ENCODE assay signal across 25 cellular contexts in the genomic region with DNA sequence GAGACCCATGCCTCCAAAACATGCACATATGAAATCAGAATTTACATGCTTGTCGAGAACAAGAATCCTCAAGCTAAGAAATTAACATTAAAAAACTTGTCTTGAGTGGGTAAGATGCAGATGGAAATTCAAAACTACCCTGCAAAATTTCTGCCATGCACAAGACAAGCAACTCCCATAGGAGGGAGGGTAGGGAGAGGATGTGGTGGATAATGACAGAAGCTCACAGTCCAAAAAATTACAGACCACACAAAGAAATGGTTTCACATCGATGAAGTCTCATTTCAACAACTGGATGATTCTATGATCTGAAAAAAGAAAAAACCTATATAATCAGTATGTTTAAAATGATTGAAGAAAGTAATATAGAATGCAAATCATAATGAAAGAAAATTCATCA.
"Had no signal": no experiment of that assay in that cellular context is flagged by ENCODE, and none has a peak within 500 bp of the region (broad histone marks: within the 10 kb centered on the region; RNA-seq: fewer than 3 reads in every experiment).

No MANE protein-coding gene starts in this region.

- H3K4me3 Mint-ChIP-seq: endodermal cell; memory B cell; nephron; neural progenitor cell; stimulated activated memory B cell treated with anti-CD40 and anti-IgM and Interleukin-4, amounts not matched to agents 10 μg/mL and 1 μg/mL and 100 μg/mL, for 72 hours; type B pancreatic cell had no signal

- H3K4me1 Mint-ChIP-seq: endodermal cell; memory B cell; nephron; neural progenitor cell; stimulated activated memory B cell treated with anti-CD40 and anti-IgM and Interleukin-4, amounts not matched to agents 10 μg/mL and 1 μg/mL and 100 μg/mL, for 72 hours had no signal

- H3K9me3 ChIP-seq: gastrocnemius medialis, prostate gland, sigmoid colon, testis, tibial artery had no signal

- H3K27me3 Mint-ChIP-seq: memory B cell; stimulated activated memory B cell treated with anti-CD40 and anti-IgM and Interleukin-4, amounts not matched to agents 10 μg/mL and 1 μg/mL and 100 μg/mL, for 72 hours; type B pancreatic cell had no signal

- H3K36me3 ChIP-seq: gastrocnemius medialis, neural progenitor cell, prostate gland, right atrium auricular region, sigmoid colon, tibial artery had no signal

- ATAC-seq: esophagus mucosa; gastrocnemius medialis; left lobe of liver; stimulated activated memory B cell treated with anti-CD40 and anti-IgM and Interleukin-4, amounts not matched to agents 10 μg/mL and 1 μg/mL and 100 μg/mL, for 72 hours; stimulated activated naive CD8-positive, alpha-beta T cell treated with anti-CD3 and anti-CD28 coated beads, Interleukin-15, Interleukin-2, amounts not matched to agents 100 U/mL and 50 U/mL, for 24 hours had no signal

- DNase-seq: dorsolateral prefrontal cortex; effector CD4-positive, alpha-beta T cell; endodermal cell; foreskin fibroblast; gastrocnemius medialis; head of caudate nucleus; kidney; sigmoid colon; stimulated activated CD4-positive, alpha-beta T cell treated with anti-CD3 and anti-CD28 coated beads, Interleukin-2, amount 100 ng/mL, for 24 hours; stimulated activated CD4-positive, alpha-beta T cell treated with anti-CD3 and anti-CD28 coated beads, Interleukin-4, amount 100 ng/mL, for 24 hours; stimulated activated naive CD8-positive, alpha-beta T cell treated with anti-CD3 and anti-CD28 coated beads, Interleukin-15, Interleukin-2, amounts not matched to agents 100 U/mL and 50 U/mL, for 24 hours; substantia nigra; testis; tibial artery had no signal

- H3K27ac Mint-ChIP-seq: endodermal cell; memory B cell; nephron; neural progenitor cell; stimulated activated memory B cell treated with anti-CD40 and anti-IgM and Interleukin-4, amounts not matched to agents 10 μg/mL and 1 μg/mL and 100 μg/mL, for 72 hours; type B pancreatic cell had no signal

- H3K4me2 ChIP-seq: neural progenitor cell had no signal

- H3K9me3 Mint-ChIP-seq: neural progenitor cell had no signal

- H3K36me3 Mint-ChIP-seq: memory B cell; neural progenitor cell; stimulated activated memory B cell treated with anti-CD40 and anti-IgM and Interleukin-4, amounts not matched to agents 10 μg/mL and 1 μg/mL and 100 μg/mL, for 72 hours; type B pancreatic cell had no signal

- H3K9ac ChIP-seq: neural progenitor cell had no signal

- H3K27ac ChIP-seq: dorsolateral prefrontal cortex, epithelial cell of prostate, gastrocnemius medialis, neural progenitor cell, prostate gland, right atrium auricular region, sigmoid colon, testis, tibial artery had no signal

- H3K4me3 ChIP-seq: dorsolateral prefrontal cortex, gastrocnemius medialis, lung, neural progenitor cell, prostate gland, right atrium auricular region, sigmoid colon, testis, tibial artery had no signal

- H3K27me3 ChIP-seq: gastrocnemius medialis, neural progenitor cell, right atrium auricular region, sigmoid colon, testis, tibial artery had no signal

- H3K4me1 ChIP-seq: gastrocnemius medialis, neural progenitor cell, prostate gland, right atrium auricular region, testis, tibial artery had no signal
